In the genomic region with DNA sequence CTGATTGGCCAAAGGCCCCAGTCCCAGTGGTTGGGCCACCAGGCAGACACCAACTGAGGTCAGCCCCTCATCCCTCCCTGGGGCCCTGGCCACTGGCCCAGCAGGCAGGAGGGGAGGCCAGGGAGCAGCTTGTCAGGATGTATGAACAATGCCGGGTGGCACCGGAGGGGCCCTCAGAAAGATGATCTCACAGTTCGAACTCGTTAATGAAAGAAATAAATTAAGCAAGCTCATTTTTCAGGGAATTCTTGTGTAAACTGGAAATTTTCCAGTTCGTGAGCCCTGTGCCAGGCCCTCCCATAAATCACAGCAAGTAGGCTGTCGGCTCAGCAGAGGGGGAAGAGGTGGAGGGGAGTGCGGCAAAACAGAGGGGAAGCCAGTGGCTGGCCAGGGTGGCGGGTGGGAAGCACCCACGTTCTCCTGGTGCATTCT, we compare ENCODE assay signal across 13 cellular contexts.
DNase-seq lines count a peak whose midpoint lies in the region; FAIRE-seq and TF ChIP-seq lines count a peak whose summit lies in the region.
"Had no signal": no experiment of that assay in that cellular context is flagged by ENCODE, and none has a peak within 500 bp of the region (broad histone marks: within the 10 kb centered on the region; RNA-seq: fewer than 3 reads in every experiment).

No MANE protein-coding gene starts in this region.

- H3K79me2 ChIP-seq in endothelial cell of umbilical vein (ENCODE audit: control insufficient read depth, insufficient read depth, low read length): no peaks in the 10 kb centered on the region

- H3K4me3 ChIP-seq in endothelial cell of umbilical vein (replicated peaks in 1 of 3; ENCODE audit: insufficient read depth in 1 of 3, low read depth in 1 of 3, low read length in 3 of 3): no peak overlapping the region
- no peak overlapping the region for H3K4me3 ChIP-seq in retinal pigment epithelial cell (ENCODE audit: low read length)
- no peak overlapping the region for H3K4me3 ChIP-seq in small intestine (ENCODE audit: low read depth in 1 of 2, low read length in 2 of 2)
- H3K4me3 ChIP-seq: sigmoid colon, vagina had no signal

- no peak overlapping the region for H3K9ac ChIP-seq in endothelial cell of umbilical vein (replicated peaks; ENCODE audit: extremely low read depth, insufficient read depth, low read length)

- peak; percentile 28 for DNase-seq in HEK293T (ENCODE audit: extremely low spot score)
- peak; percentile 96 to 98 for DNase-seq in NCI-H446 (lab: John Stamatoyannopoulos, UW)
- peak; percentile 91 for DNase-seq in endothelial cell of umbilical vein (ENCODE audit: low read depth, low spot score)
- DNase-seq in retinal pigment epithelial cell (ENCODE audit: low read depth): peak; percentile 8
- DNase-seq in erythroblast (lab: John Stamatoyannopoulos, UW): no peak
- no peak for DNase-seq in stimulated activated CD4-positive, alpha-beta T cell treated with anti-CD3 and anti-CD28 coated beads, Interleukin-12 subunit alpha, Interleukin-12 subunit beta, amount 100 ng/mL, for 4 hours
- no peak for DNase-seq in small intestine
- DNase-seq: activated naive CD4-positive, alpha-beta T cell; CD4-positive, alpha-beta T cell; sigmoid colon; stimulated activated naive CD4-positive, alpha-beta T cell treated with Interleukin-2 at 50 U/mL for 16 hours had no signal

- peaks cover 4% of the 10 kb centered on the region for H3K4me1 ChIP-seq in endothelial cell of umbilical vein (ENCODE audit: control insufficient read depth, extremely low read depth, insufficient read depth, low read length)
- no peaks in the 10 kb centered on the region for H3K4me1 ChIP-seq in small intestine (ENCODE audit: control insufficient read depth in 2 of 2, insufficient read depth in 1 of 2, low read depth in 1 of 2, low read length in 1 of 2)
- H3K4me1 ChIP-seq: vagina had no signal

- H2AFZ ChIP-seq in endothelial cell of umbilical vein (ENCODE audit: low read depth, low read length): no peak overlapping the region

- no peaks in the 10 kb centered on the region for H4K20me1 ChIP-seq in endothelial cell of umbilical vein (replicated peaks; ENCODE audit: control insufficient read depth, extremely low read depth, insufficient read depth, low read length)

- H3K4me2 ChIP-seq in endothelial cell of umbilical vein (ENCODE audit: insufficient read depth, low read length): no peak overlapping the region

- no peak for TF ChIP-seq CTCF in endothelial cell of umbilical vein (IDR thresholded peaks at IDR 0.05; ENCODE audit: extremely low read depth in 1 of 2, insufficient read depth in 1 of 2, low read depth in 1 of 2, low read length in 2 of 2)
- no peak for TF ChIP-seq CTCF in retinal pigment epithelial cell (conservative IDR thresholded peaks at IDR 0.05; ENCODE audit: low read depth, low read length)

- TF ChIP-seq POLR2A in endothelial cell of umbilical vein (IDR thresholded peaks at IDR 0.05; ENCODE audit: low read depth, low read length) (no peak), erythroblast (IDR thresholded peaks at IDR 0.05; ENCODE audit: low read length) (no peak)

- no TSS peak for BruUV-seq in endothelial cell of umbilical vein (replicated peaks; lab: Mats Ljungman, UMichigan)

- POLR2A ChIA-PET in HEK293T (lab: Yijun Ruan, JAX): no interaction called here
- POLR2A ChIA-PET in endothelial cell of umbilical vein (lab: Charles Lee): no interaction called here

- CTCF ChIA-PET in HEK293T (lab: Yijun Ruan, JAX) (interaction anchor here (1.2 kb wide), 1 partner anchor 13 kb away, joined by 3 read pairs; no protein-coding TSS in a partner anchor), endothelial cell of umbilical vein (lab: Charles Lee) (interaction anchor here (0.6 to 1.5 kb wide), 7 partner anchors 9 to 136 kb away, joined by 3 to 4 read pairs (median 3); no protein-coding TSS in a partner anchor)

- intact Hi-C loops in endothelial cell of umbilical vein (cut with micrococcal nuclease): loop anchor here (1.0 kb wide), 1 partner anchor 8 kb away; no protein-coding TSS in a partner anchor

- no peaks in the 10 kb centered on the region for H3K9me3 ChIP-seq in endothelial cell of umbilical vein (replicated peaks; ENCODE audit: control insufficient read depth, insufficient read depth, low read length)
- H3K9me3 ChIP-seq in small intestine (ENCODE audit: control insufficient read depth, low read depth): no peaks in the 10 kb centered on the region
- H3K9me3 ChIP-seq: sigmoid colon, vagina had no signal

- dilution Hi-C loops in endothelial cell of umbilical vein (cut with MboI; ENCODE audit: extremely low pct_ligation_motif_present, low sequenced_read_pairs): no loop called here

- H3K9me1 ChIP-seq in endothelial cell of umbilical vein (replicated peaks; ENCODE audit: control insufficient read depth, extremely low read depth, insufficient read depth, low read length): no peaks in the 10 kb centered on the region

- no peaks in the 10 kb centered on the region for H3K36me3 ChIP-seq in endothelial cell of umbilical vein (ENCODE audit: control insufficient read depth in 2 of 2, extremely low read depth in 1 of 2, insufficient read depth in 2 of 2, low read length in 2 of 2)
- no peaks in the 10 kb centered on the region for H3K36me3 ChIP-seq in small intestine (ENCODE audit: control insufficient read depth in 2 of 2, insufficient read depth in 2 of 2, low read length in 2 of 2)
- H3K36me3 ChIP-seq: sigmoid colon, vagina had no signal

- H3K27me3 ChIP-seq in endothelial cell of umbilical vein (ENCODE audit: control insufficient read depth in 2 of 2, insufficient read depth in 2 of 2, low read length in 2 of 2): no peaks in the 10 kb centered on the region
- peaks cover 0 to 4% of the 10 kb centered on the region in 2 donors for H3K27me3 ChIP-seq in small intestine (ENCODE audit: control insufficient read depth in 2 of 2, insufficient read depth in 2 of 2, low read length in 2 of 2)
- H3K27me3 ChIP-seq: sigmoid colon, vagina had no signal

- FAIRE-seq in endothelial cell of umbilical vein (lab: Jason Lieb, UNC): no peak
- no peak for FAIRE-seq in small intestine (lab: Jason Lieb, UNC)
- FAIRE-seq: G401.6 had no signal

- 54 to 80% (median 74%) methylated on average over 9 of the region's 9 CpGs for WGBS in small intestine, 3 donors

- H3K27ac ChIP-seq in endothelial cell of umbilical vein (ENCODE audit: insufficient read depth, low read depth, low read length): no peak overlapping the region
- no peak overlapping the region for H3K27ac ChIP-seq in small intestine (ENCODE audit: low read depth in 1 of 2, low read length in 1 of 2)
- H3K27ac ChIP-seq: vagina had no signal

TF ChIP-seq in HEK293T, 16 proteins besides CTCF, POLR2A, EP300 and RAD21:
- TF ChIP-seq, protein P1, sequence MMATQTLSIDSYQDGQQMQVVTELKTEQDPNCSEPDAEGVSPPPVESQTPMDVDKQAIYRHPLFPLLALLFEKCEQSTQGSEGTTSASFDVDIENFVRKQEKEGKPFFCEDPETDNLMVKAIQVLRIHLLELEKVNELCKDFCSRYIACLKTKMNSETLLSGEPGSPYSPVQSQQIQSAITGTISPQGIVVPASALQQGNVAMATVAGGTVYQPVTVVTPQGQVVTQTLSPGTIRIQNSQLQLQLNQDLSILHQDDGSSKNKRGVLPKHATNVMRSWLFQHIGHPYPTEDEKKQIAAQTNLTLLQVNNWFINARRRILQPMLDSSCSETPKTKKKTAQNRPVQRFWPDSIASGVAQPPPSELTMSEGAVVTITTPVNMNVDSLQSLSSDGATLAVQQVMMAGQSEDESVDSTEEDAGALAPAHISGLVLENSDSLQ (IDR thresholded peaks at IDR 0.05): peak; percentile 94
- TF ChIP-seq FOXA1 (IDR thresholded peaks at IDR 0.05): no peak

TF ChIP-seq in endothelial cell of umbilical vein, 7 proteins besides CTCF, POLR2A, EP300 and RAD21:
- TF ChIP-seq POLR2AphosphoS5 (IDR thresholded peaks at IDR 0.05; ENCODE audit: insufficient read depth, low read depth, low read length) (no peak), GATA2 (IDR thresholded peaks at IDR 0.05; ENCODE audit: insufficient read depth, insufficient read length, low read depth, low read length) (no peak), MYC (IDR thresholded peaks at IDR 0.05; ENCODE audit: low read depth, low read length) (no peak), FOS (IDR thresholded peaks at IDR 0.05; ENCODE audit: borderline replicate concordance, insufficient read depth, low read length) (no peak), JUN (IDR thresholded peaks at IDR 0.05; ENCODE audit: borderline replicate concordance, insufficient read depth, insufficient read length, low read depth) (no peak), EZH2 (IDR thresholded peaks at IDR 0.05; ENCODE audit: borderline replicate concordance, low read depth, low read length, severe bottlenecking) (no peak)
- TF ChIP-seq, protein P2, sequence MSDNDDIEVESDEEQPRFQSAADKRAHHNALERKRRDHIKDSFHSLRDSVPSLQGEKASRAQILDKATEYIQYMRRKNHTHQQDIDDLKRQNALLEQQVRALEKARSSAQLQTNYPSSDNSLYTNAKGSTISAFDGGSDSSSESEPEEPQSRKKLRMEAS (IDR thresholded peaks at IDR 0.05; ENCODE audit: insufficient read depth, insufficient read length): no peak

Comparison
In these comparisons a context has a peak if more than half of its experiments do, and no peak if none do; other contexts are left out.
1. DNase-seq: peak in HEK293T (single experiment), NCI-H446 (2 of 2), endothelial cell of umbilical vein (single experiment) and retinal pigment epithelial cell (single experiment); none in erythroblast (0 of 2), stimulated activated CD4-positive, alpha-beta T cell treated with anti-CD3 and anti-CD28 coated beads, Interleukin-12 subunit alpha, Interleukin-12 subunit beta, amount 100 ng/mL, for 4 hours (single experiment) and small intestine (single experiment).